Comparison of ENCODE assay signal across 8 cellular contexts in the genomic region with DNA sequence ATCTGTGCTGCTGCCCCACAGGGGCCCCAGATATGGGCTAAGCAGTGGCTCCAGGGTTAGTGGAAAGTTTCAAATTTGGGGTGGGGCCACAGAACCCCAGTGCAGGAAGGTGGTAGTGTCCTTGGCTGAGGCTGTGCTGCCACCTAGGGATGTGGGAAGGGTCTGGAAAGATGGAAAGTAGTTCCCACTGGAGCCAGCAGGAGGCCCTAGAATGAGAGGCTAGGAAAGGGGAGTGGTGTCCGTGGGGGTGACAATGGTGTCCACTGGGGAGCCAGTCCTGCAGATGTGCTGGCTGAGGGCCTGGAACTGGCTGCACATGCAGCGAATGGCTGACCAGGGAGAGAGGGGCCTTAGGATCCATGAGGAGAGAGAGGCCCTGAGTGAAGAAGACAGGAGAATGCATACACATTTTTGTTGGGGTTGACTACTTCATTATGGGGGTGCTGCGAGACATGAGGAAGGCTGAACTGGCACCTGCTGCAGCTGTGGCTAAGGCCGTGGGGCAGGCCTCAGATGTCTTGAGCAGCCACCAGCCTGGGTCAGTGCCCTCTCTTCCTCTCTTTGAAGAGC. TPM values are rescaled to one million over a fixed set of nuclear protein-coding genes. Genes with fewer than 3 reads are reported as not detected.
DNase-seq lines count a peak whose midpoint lies in the region; ATAC-seq and TF ChIP-seq lines count a peak whose summit lies in the region.

No MANE protein-coding gene starts in this region.

- H3K4me2 ChIP-seq in smooth muscle cell: no peak overlapping the region

- H3K4me1 ChIP-seq in SJCRH30 (no peaks in the 10 kb centered on the region), foreskin keratinocyte (no peaks in the 10 kb centered on the region), smooth muscle cell (ENCODE audit: low read depth) (no peaks in the 10 kb centered on the region)
- H3K4me1 ChIP-seq in CD4-positive, alpha-beta memory T cell (ENCODE audit: insufficient read depth, low read length): no peaks in the 10 kb centered on the region

- H3K36me3 ChIP-seq in BJ (ENCODE audit: control insufficient read depth, insufficient read depth, low read length) (no peaks in the 10 kb centered on the region; the same call in 1 of the 2 replicates), SJCRH30 (no peaks in the 10 kb centered on the region), smooth muscle cell (ENCODE audit: low read depth) (no peaks in the 10 kb centered on the region)
- H3K36me3 ChIP-seq in CD4-positive, alpha-beta memory T cell (ENCODE audit: insufficient read depth, low read length): no peaks in the 10 kb centered on the region

- H3F3A ChIP-seq in smooth muscle cell (ENCODE audit: low read depth): no peaks in the 10 kb centered on the region

- no peak overlapping the region for H2AFZ ChIP-seq in smooth muscle cell (ENCODE audit: low read depth)

- TF ChIP-seq CTCF in BJ (IDR thresholded peaks at IDR 0.05; ENCODE audit: insufficient read depth, low read depth, low read length) (peak; percentile 52), GM13977 (IDR thresholded peaks at IDR 0.05; ENCODE audit: extremely low read depth, insufficient read depth, missing control alignments) (peak; percentile 31), foreskin keratinocyte (conservative IDR thresholded peaks at IDR 0.05) (peak; percentile 88), smooth muscle cell (IDR thresholded peaks at IDR 0.05; ENCODE audit: borderline replicate concordance, insufficient read depth, poor library complexity, severe bottlenecking) (peak; percentile 33)

- H3K4me3 Mint-ChIP-seq in CD4-positive, alpha-beta memory T cell: peak overlapping the region in 1 of 8 donors; percentile 49

- H3K27ac ChIP-seq in SJCRH30: no peak overlapping the region
- no peak overlapping the region for H3K27ac ChIP-seq in foreskin keratinocyte
- no peak overlapping the region for H3K27ac ChIP-seq in smooth muscle cell (ENCODE audit: low read depth)
- H3K27ac ChIP-seq in CD4-positive, alpha-beta memory T cell (ENCODE audit: low read depth, low read length): no peak overlapping the region

- DNase-seq in BJ (ENCODE audit: low read depth) (no peak), GM13977 (ENCODE audit: low spot score) (no peak), SJCRH30 (peak; percentile 37 to 62), foreskin keratinocyte (peak in 1 of 2 donors; percentile 33), smooth muscle cell (lab: John Stamatoyannopoulos, UW; ENCODE audit: unreplicated experiment) (no peak), middle frontal gyrus (ENCODE audit: extremely low spot score, low spot score) (no peak)
- DNase-seq in CD4-positive, alpha-beta memory T cell: no peak

- no peaks in the 10 kb centered on the region for H3K27me3 Mint-ChIP-seq in CD4-positive, alpha-beta memory T cell

- no peaks in the 10 kb centered on the region for H3K9me3 Mint-ChIP-seq in CD4-positive, alpha-beta memory T cell

- no peak overlapping the region for H3K27ac Mint-ChIP-seq in CD4-positive, alpha-beta memory T cell

- in situ Hi-C loops in GM13977 (cut with MboI; ENCODE audit: low pct_unique_long_range_greater_than_20kb, low sequenced_read_pairs, unreplicated experiment): no loop called here

- CTCF ChIA-PET in BJ (lab: Yijun Ruan, JAX): interaction anchor here (0.6 to 2.1 kb wide), 3 partner anchors 8 to 525 kb away, joined by 3 to 8 read pairs (median 4); no protein-coding TSS in a partner anchor
- CTCF ChIA-PET in CD4-positive, alpha-beta memory T cell (lab: Charles Lee; ENCODE audit: partially characterized antibody): no interaction called here

- H3K27me3 ChIP-seq in BJ (ENCODE audit: control insufficient read depth, insufficient read depth, low read length) (no peaks in the 10 kb centered on the region), SJCRH30 (no peaks in the 10 kb centered on the region), foreskin keratinocyte (no peaks in the 10 kb centered on the region), smooth muscle cell (ENCODE audit: low read depth) (no peaks in the 10 kb centered on the region)
- H3K27me3 ChIP-seq in CD4-positive, alpha-beta memory T cell (ENCODE audit: insufficient read depth, low read length): no peaks in the 10 kb centered on the region

- 41% methylated on average over 3 of the region's 4 CpGs for WGBS in smooth muscle cell (ENCODE audit: low lambda C conversion rate)

- no peaks in the 10 kb centered on the region for H3K9me3 ChIP-seq in SJCRH30 (replicated peaks)
- no peaks in the 10 kb centered on the region for H3K9me3 ChIP-seq in smooth muscle cell (replicated peaks; ENCODE audit: low read depth)
- no peaks in the 10 kb centered on the region for H3K9me3 ChIP-seq in CD4-positive, alpha-beta memory T cell (ENCODE audit: control insufficient read depth in 1 of 2, low read length in 2 of 2)

- POLR2A ChIA-PET in BJ (lab: Charles Lee): no interaction called here
- POLR2A ChIA-PET in CD4-positive, alpha-beta memory T cell (lab: Charles Lee; ENCODE audit: partially characterized antibody): no interaction called here

- peaks cover 0 to 2% of the 10 kb centered on the region in 2 donors for H3K36me3 Mint-ChIP-seq in CD4-positive, alpha-beta memory T cell

- no peak overlapping the region for H3K9ac ChIP-seq in smooth muscle cell (ENCODE audit: low read depth)

- intact Hi-C loops in CD4-positive, alpha-beta memory T cell (cut with micrococcal nuclease): no loop called here

- no peaks in the 10 kb centered on the region for H3K4me1 Mint-ChIP-seq in CD4-positive, alpha-beta memory T cell

- ATAC-seq in foreskin keratinocyte (peak; percentile 79), HG03442 (IDR thresholded peaks at IDR 0.05; ENCODE audit: unreplicated experiment) (no peak)

- no peaks in the 10 kb centered on the region for H3K79me2 ChIP-seq in smooth muscle cell (ENCODE audit: low read depth)

- H3K4me3 ChIP-seq in BJ (ENCODE audit: low read depth, low read length) (no peak overlapping the region), SJCRH30 (no peak overlapping the region), smooth muscle cell (no peak overlapping the region)
- H3K4me3 ChIP-seq in CD4-positive, alpha-beta memory T cell (ENCODE audit: low read length in 2 of 2): no peak overlapping the region

- H4K20me1 ChIP-seq in smooth muscle cell (ENCODE audit: low read depth): no peaks in the 10 kb centered on the region

RNA-seq across cellular contexts. Expression of a gene that starts 21.1 kb away (rescaled TPM):
- not detected in 2 replicates for polyA plus RNA-seq in BJ (2011; rRNA removed)
- polyA minus RNA-seq in BJ (2011; rRNA and poly(A)+ RNA removed): not detected in 2 replicates
- total RNA-seq in SJCRH30 (2014; rRNA removed; shearing (Covaris generic)): not detected in 2 replicates
- total RNA-seq in foreskin keratinocyte: not detected in 2 replicates
- not detected in 2 replicates for polyA plus RNA-seq in foreskin keratinocyte
- total RNA-seq in smooth muscle cell: not detected in 2 replicates
- polyA plus RNA-seq in smooth muscle cell: 0.26 TPM in 1 of 2 replicates, not detected in the other
- not detected for total RNA-seq in CD4-positive, alpha-beta memory T cell
- not detected for polyA plus RNA-seq in CD4-positive, alpha-beta memory T cell

RNA-seq across cellular contexts. Expression of a gene that starts 33.3 kb away (rescaled TPM):
- 119 and 134 TPM in 2 replicates for polyA plus RNA-seq in BJ (2011; rRNA removed)
- polyA minus RNA-seq in BJ (2011; rRNA and poly(A)+ RNA removed): 45.5 and 62.2 TPM in 2 replicates
- 91.8 and 93.9 TPM in 2 replicates for total RNA-seq in SJCRH30 (2014; rRNA removed; shearing (Covaris generic))
- 107 and 110 TPM in 2 replicates for total RNA-seq in foreskin keratinocyte
- polyA plus RNA-seq in foreskin keratinocyte: 82.1 and 90.6 TPM in 2 replicates
- total RNA-seq in smooth muscle cell: 120 and 175 TPM in 2 replicates
- 105 and 106 TPM in 2 replicates for polyA plus RNA-seq in smooth muscle cell
- total RNA-seq in CD4-positive, alpha-beta memory T cell: 10 to 100 TPM; 46.7 to 59.2 TPM
- 100 to 1,000 TPM; 109 to 163 TPM for polyA plus RNA-seq in CD4-positive, alpha-beta memory T cell

Comparison
In these comparisons a context has a peak if more than half of its experiments do, and no peak if none do; other contexts are left out.
1. DNase-seq: peak in SJCRH30 (2 of 2); none in BJ (single experiment), GM13977 (single experiment), smooth muscle cell (single experiment), CD4-positive, alpha-beta memory T cell (0 of 5) and middle frontal gyrus (single experiment).
2. CTCF ChIP-seq: peak in every context shown above with its lines; median percentile 88 in foreskin keratinocyte; 52 in BJ; 33 in smooth muscle cell; 31 in GM13977.